ENCODE assay signal across 1 cellular context in genomic region chrX:37685452-37686347, GRCh38.
TF ChIP-seq lines count a peak whose summit lies in the region.

Gene XK (plus strand): TSS chrX:37685791. CDS start chrX:37685962, 171 bp downstream.

TF ChIP-seq in K562, 482 proteins besides CTCF, POLR2A, EP300 and RAD21 (continued from another document):
- peak; percentile 75; the same call in 1 of the 2 replicates for TF ChIP-seq NR3C1 (CRISPR knock-in tag; IDR thresholded peaks at IDR 0.05)
- peak; percentile 61; the same call in 1 of the 2 replicates for TF ChIP-seq ZNF592 (IDR thresholded peaks at IDR 0.05)
- TF ChIP-seq ZNF184 (CRISPR knock-in tag; IDR thresholded peaks at IDR 0.05), result no peak
- TF ChIP-seq PCBP2 (IDR thresholded peaks at IDR 0.05; ENCODE audit: low read depth, low read length, poor library complexity, severe bottlenecking), result no peak
- peak; percentile 96 for TF ChIP-seq FOXP1 (CRISPR knock-in tag; IDR thresholded peaks at IDR 0.05)
- no peak for TF ChIP-seq ZNF347 (CRISPR knock-in tag; IDR thresholded peaks at IDR 0.05; ENCODE audit: low read depth)
- no peak for TF ChIP-seq ETV6 (IDR thresholded peaks at IDR 0.05; ENCODE audit: borderline replicate concordance in 1 of 2, low read depth in 2 of 2, low read length in 1 of 2)
- peak; percentile 94; the same call in 1 of the 2 replicates for TF ChIP-seq ETV6 (CRISPR knock-in tag; IDR thresholded peaks at IDR 0.05; ENCODE audit: borderline replicate concordance)
- no peak for TF ChIP-seq E2F5 (CRISPR knock-in tag; IDR thresholded peaks at IDR 0.05)
- peak; percentile 15; the same call in 1 of the 2 replicates for TF ChIP-seq TCF3 (CRISPR knock-in tag; IDR thresholded peaks at IDR 0.05)
- TF ChIP-seq ZNF586 (CRISPR knock-in tag; conservative IDR thresholded peaks at IDR 0.05), result no peak
- no peak for TF ChIP-seq GTF2E2 (tag; IDR thresholded peaks at IDR 0.05)
- TF ChIP-seq GTF3C2 (IDR thresholded peaks at IDR 0.05; ENCODE audit: borderline replicate concordance, extremely low read depth, insufficient read length), result peak; percentile 78
- TF ChIP-seq NFIC (IDR thresholded peaks at IDR 0.05), result 0 out of 2 replicates have a peak, but pooled peaks have one; percentile 15
- TF ChIP-seq, protein P1, sequence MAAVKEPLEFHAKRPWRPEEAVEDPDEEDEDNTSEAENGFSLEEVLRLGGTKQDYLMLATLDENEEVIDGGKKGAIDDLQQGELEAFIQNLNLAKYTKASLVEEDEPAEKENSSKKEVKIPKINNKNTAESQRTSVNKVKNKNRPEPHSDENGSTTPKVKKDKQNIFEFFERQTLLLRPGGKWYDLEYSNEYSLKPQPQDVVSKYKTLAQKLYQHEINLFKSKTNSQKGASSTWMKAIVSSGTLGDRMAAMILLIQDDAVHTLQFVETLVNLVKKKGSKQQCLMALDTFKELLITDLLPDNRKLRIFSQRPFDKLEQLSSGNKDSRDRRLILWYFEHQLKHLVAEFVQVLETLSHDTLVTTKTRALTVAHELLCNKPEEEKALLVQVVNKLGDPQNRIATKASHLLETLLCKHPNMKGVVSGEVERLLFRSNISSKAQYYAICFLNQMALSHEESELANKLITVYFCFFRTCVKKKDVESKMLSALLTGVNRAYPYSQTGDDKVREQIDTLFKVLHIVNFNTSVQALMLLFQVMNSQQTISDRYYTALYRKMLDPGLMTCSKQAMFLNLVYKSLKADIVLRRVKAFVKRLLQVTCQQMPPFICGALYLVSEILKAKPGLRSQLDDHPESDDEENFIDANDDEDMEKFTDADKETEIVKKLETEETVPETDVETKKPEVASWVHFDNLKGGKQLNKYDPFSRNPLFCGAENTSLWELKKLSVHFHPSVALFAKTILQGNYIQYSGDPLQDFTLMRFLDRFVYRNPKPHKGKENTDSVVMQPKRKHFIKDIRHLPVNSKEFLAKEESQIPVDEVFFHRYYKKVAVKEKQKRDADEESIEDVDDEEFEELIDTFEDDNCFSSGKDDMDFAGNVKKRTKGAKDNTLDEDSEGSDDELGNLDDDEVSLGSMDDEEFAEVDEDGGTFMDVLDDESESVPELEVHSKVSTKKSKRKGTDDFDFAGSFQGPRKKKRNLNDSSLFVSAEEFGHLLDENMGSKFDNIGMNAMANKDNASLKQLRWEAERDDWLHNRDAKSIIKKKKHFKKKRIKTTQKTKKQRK (IDR thresholded peaks at IDR 0.05; ENCODE audit: borderline replicate concordance, low read depth, low read length), result no peak
- TF ChIP-seq PHF8 (IDR thresholded peaks at IDR 0.05; ENCODE audit: borderline replicate concordance, low read length), result peak; percentile 76; the same call in 1 of the 2 replicates
- no peak for TF ChIP-seq DACH1 (IDR thresholded peaks at IDR 0.05; ENCODE audit: partially characterized antibody)
- TF ChIP-seq MNT (conservative IDR thresholded peaks at IDR 0.05), result peak in 1 of 2 experiments; percentile 54; a peak in 1 of 4 replicates
- TF ChIP-seq RCOR1 (IDR thresholded peaks at IDR 0.05; ENCODE audit: borderline replicate concordance in 1 of 2, low read depth in 2 of 2, low read length in 2 of 2), result 0 out of 4 replicates have a peak, but pooled peaks of 1 of the 2 experiments have one; percentile 34
- no peak for TF ChIP-seq NFE2L1 (tag; IDR thresholded peaks at IDR 0.05; ENCODE audit: borderline replicate concordance, low read depth)
- TF ChIP-seq CREM (IDR thresholded peaks at IDR 0.05; ENCODE audit: low read depth), result peak; percentile 63; the same call in 1 of the 2 replicates
- no peak for TF ChIP-seq PHF21A (IDR thresholded peaks at IDR 0.05; ENCODE audit: borderline replicate concordance, low read depth)
- TF ChIP-seq HEY1 (CRISPR knock-in tag; IDR thresholded peaks at IDR 0.05; ENCODE audit: borderline replicate concordance), result no peak
- TF ChIP-seq TBL1XR1 (IDR thresholded peaks at IDR 0.05; ENCODE audit: low read length in 2 of 2), result no peak
- TF ChIP-seq POLR2H (tag; IDR thresholded peaks at IDR 0.05; ENCODE audit: low read depth), result 0 out of 2 replicates have a peak, but pooled peaks have one; percentile 49
- peak; percentile 65; the same call in 1 of the 2 replicates for TF ChIP-seq ATF6 (CRISPR knock-in tag; IDR thresholded peaks at IDR 0.05)
- peak; percentile 7 for TF ChIP-seq TBP (optimal IDR thresholded peaks at IDR 0.05; ENCODE audit: low read depth, low read length)
- TF ChIP-seq, protein P2, sequence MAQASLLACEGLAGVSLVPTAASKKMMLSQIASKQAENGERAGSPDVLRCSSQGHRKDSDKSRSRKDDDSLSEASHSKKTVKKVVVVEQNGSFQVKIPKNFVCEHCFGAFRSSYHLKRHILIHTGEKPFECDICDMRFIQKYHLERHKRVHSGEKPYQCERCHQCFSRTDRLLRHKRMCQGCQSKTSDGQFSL (CRISPR knock-in tag; IDR thresholded peaks at IDR 0.05), result no peak
- TF ChIP-seq, protein P2 (tag; IDR thresholded peaks at IDR 0.05), result no peak
- TF ChIP-seq RNF2 (IDR thresholded peaks at IDR 0.05), result peak; percentile 51; the same call in 1 of the 2 replicates
